8 cellular contexts compared by ENCODE assay signal in genomic region chr2:191218292-191218898, GRCh38. TPM values are rescaled to one million over a fixed set of nuclear protein-coding genes. Genes with fewer than 3 reads are reported as not detected.
A peak's percentile ranks its signal among the peaks of the same experiment; 100 is the strongest.
DNase-seq lines count a peak whose midpoint lies in the region; ATAC-seq lines count a peak whose summit lies in the region.

No MANE protein-coding gene starts in this region.

- no peak overlapping the region for H3K4me3 Mint-ChIP-seq in activated CD8-positive, alpha-beta memory T cell treated with anti-CD3 and anti-CD28 coated beads, Interleukin-2, amount 10 ng/mL, durations not matched to agents 7 days and 5 days

- peak; percentile 13 for DNase-seq in NCI-H1436 (lab: John Stamatoyannopoulos, UW)
- DNase-seq in NCI-H1436 treated with DMSO at 0.1 percent for 48 hours (lab: John Stamatoyannopoulos, UW) = no peak
- peak; percentile 51 for DNase-seq in NCI-H345 (lab: John Stamatoyannopoulos, UW)
- peak; percentile 66 for DNase-seq in activated CD8-positive, alpha-beta memory T cell treated with anti-CD3 and anti-CD28 coated beads, Interleukin-2, amount 10 ng/mL, durations not matched to agents 7 days and 5 days
- DNase-seq in glomerular endothelial cell (ENCODE audit: extremely low read depth, low read depth, low spot score) = peak; percentile 66
- DNase-seq in pons (ENCODE audit: low spot score) = peak; percentile 50
- DNase-seq in cerebellar nuclear complex (lab: John Stamatoyannopoulos, UW) = no peak

- H3K4me1 Mint-ChIP-seq in activated CD8-positive, alpha-beta memory T cell treated with anti-CD3 and anti-CD28 coated beads, Interleukin-2, amount 10 ng/mL, durations not matched to agents 7 days and 5 days = peaks cover 28% of the 10 kb centered on the region

- ATAC-seq in HG02870 (IDR thresholded peaks at IDR 0.05; ENCODE audit: unreplicated experiment) = peak; percentile 49
- ATAC-seq in activated CD8-positive, alpha-beta memory T cell treated with anti-CD3 and anti-CD28 coated beads, Interleukin-2, amount 10 ng/mL, durations not matched to agents 7 days and 5 days = peak; percentile 73

- no peak overlapping the region for H3K27ac Mint-ChIP-seq in activated CD8-positive, alpha-beta memory T cell treated with anti-CD3 and anti-CD28 coated beads, Interleukin-2, amount 10 ng/mL, durations not matched to agents 7 days and 5 days

- H3K9me3 Mint-ChIP-seq in activated CD8-positive, alpha-beta memory T cell treated with anti-CD3 and anti-CD28 coated beads, Interleukin-2, amount 10 ng/mL, durations not matched to agents 7 days and 5 days (ENCODE audit: low read depth) = peaks cover 3% of the 10 kb centered on the region

- CTCF ChIA-PET in activated CD8-positive, alpha-beta memory T cell treated with anti-CD3 and anti-CD28 coated beads, Interleukin-2, amount 10 ng/mL, durations not matched to agents 7 days and 5 days (lab: Charles Lee) = interaction anchor here (0.5 to 2.7 kb wide), 10 partner anchors 9 to 420 kb away, joined by 3 to 11 read pairs (median 6); no protein-coding TSS in a partner anchor

- no peaks in the 10 kb centered on the region for H3K27me3 Mint-ChIP-seq in activated CD8-positive, alpha-beta memory T cell treated with anti-CD3 and anti-CD28 coated beads, Interleukin-2, amount 10 ng/mL, durations not matched to agents 7 days and 5 days

- peaks cover 2% of the 10 kb centered on the region for H3K36me3 Mint-ChIP-seq in activated CD8-positive, alpha-beta memory T cell treated with anti-CD3 and anti-CD28 coated beads, Interleukin-2, amount 10 ng/mL, durations not matched to agents 7 days and 5 days

RNA-seq across cellular contexts. Expression of gene MYO1B, which starts 26.8 kb away (rescaled TPM):
- 1 to 10 TPM; 1.6 to 4.3 TPM for total RNA-seq in activated CD8-positive, alpha-beta memory T cell treated with anti-CD3 and anti-CD28 coated beads, Interleukin-2, amount 10 ng/mL, durations not matched to agents 7 days and 5 days
- total RNA-seq in glomerular endothelial cell = 109 and 232 TPM in 2 replicates

Comparison
In these comparisons a context has a peak if more than half of its experiments do, and no peak if none do; other contexts are left out.
1. DNase-seq: peak in NCI-H1436 (single experiment), NCI-H345 (single experiment), activated CD8-positive, alpha-beta memory T cell treated with anti-CD3 and anti-CD28 coated beads, Interleukin-2, amount 10 ng/mL, durations not matched to agents 7 days and 5 days (single experiment), glomerular endothelial cell (single experiment) and pons (single experiment); none in NCI-H1436 treated with DMSO at 0.1 percent for 48 hours (single experiment) and cerebellar nuclear complex (0 of 2).
2. RNA of gene MYO1B, which starts 26.8 kb away (total RNA-seq): 109 to 232 TPM in glomerular endothelial cell; 1.6 to 4.3 TPM in activated CD8-positive, alpha-beta memory T cell treated with anti-CD3 and anti-CD28 coated beads, Interleukin-2, amount 10 ng/mL, durations not matched to agents 7 days and 5 days; every median in the first group is over 10 times any median in the second.